1 cellular context compared by ENCODE assay signal in genomic region chr9:136840877-136841645, GRCh38.
TF ChIP-seq lines count a peak whose summit lies in the region.

No MANE protein-coding gene starts in this region.

TF ChIP-seq in HepG2, 621 proteins besides CTCF, POLR2A, EP300 and RAD21 (continued from another document and continues in another):
- no peak for TF ChIP-seq ARID5B (CRISPR knock-in tag; IDR thresholded peaks at IDR 0.05)
- TF ChIP-seq ZNF558 (CRISPR knock-in tag; IDR thresholded peaks at IDR 0.05; ENCODE audit: borderline replicate concordance): no peak
- TF ChIP-seq NFE2L2 (IDR thresholded peaks at IDR 0.05; ENCODE audit: low read length): no peak
- peak; percentile 11 for TF ChIP-seq CBX1 (IDR thresholded peaks at IDR 0.05; ENCODE audit: low read depth)
- peak; percentile 9; the same call in 1 of the 2 replicates for TF ChIP-seq NRL (CRISPR knock-in tag; IDR thresholded peaks at IDR 0.05; ENCODE audit: borderline replicate concordance)
- no peak for TF ChIP-seq E2F1 (CRISPR knock-in tag; IDR thresholded peaks at IDR 0.05)
- no peak for TF ChIP-seq ZNF839 (CRISPR knock-in tag; IDR thresholded peaks at IDR 0.05; ENCODE audit: borderline replicate concordance)
- no peak for TF ChIP-seq THAP7 (CRISPR knock-in tag; IDR thresholded peaks at IDR 0.05)
- TF ChIP-seq FOXJ3 (CRISPR knock-in tag; IDR thresholded peaks at IDR 0.05; ENCODE audit: borderline replicate concordance): no peak
- no peak for TF ChIP-seq PRDM15 (CRISPR knock-in tag; IDR thresholded peaks at IDR 0.05)
- no peak for TF ChIP-seq ATF7 (IDR thresholded peaks at IDR 0.05)
- TF ChIP-seq ATF7 (CRISPR knock-in tag; IDR thresholded peaks at IDR 0.05): no peak
- no peak for TF ChIP-seq ZBTB20 (CRISPR knock-in tag; IDR thresholded peaks at IDR 0.05; ENCODE audit: borderline replicate concordance, low read depth)
- TF ChIP-seq ZNF207 (IDR thresholded peaks at IDR 0.05; ENCODE audit: borderline replicate concordance): no peak
- TF ChIP-seq FIP1L1 (IDR thresholded peaks at IDR 0.05; ENCODE audit: borderline replicate concordance, insufficient read depth, low read depth, low read length): no peak
- TF ChIP-seq GLI4 (CRISPR knock-in tag; IDR thresholded peaks at IDR 0.05; ENCODE audit: borderline replicate concordance): no peak
- TF ChIP-seq POLR2AphosphoS2 (IDR thresholded peaks at IDR 0.05; ENCODE audit: low read depth, low read length): 0 out of 2 replicates have a peak, but pooled peaks have one; percentile 2
- TF ChIP-seq ZNF556 (CRISPR knock-in tag; IDR thresholded peaks at IDR 0.05; ENCODE audit: borderline replicate concordance): peak; percentile 93
- TF ChIP-seq KDM4B (CRISPR knock-in tag; IDR thresholded peaks at IDR 0.05): no peak
- no peak; the same call in 1 of the 2 replicates for TF ChIP-seq SAFB2 (CRISPR knock-in tag; IDR thresholded peaks at IDR 0.05; ENCODE audit: borderline replicate concordance, low read depth)
- TF ChIP-seq HNRNPLL (IDR thresholded peaks at IDR 0.05; ENCODE audit: low read depth, low read length, poor library complexity, severe bottlenecking): no peak
- TF ChIP-seq MXD1 (CRISPR knock-in tag; IDR thresholded peaks at IDR 0.05): no peak; the same call in 1 of the 2 replicates
- TF ChIP-seq ZNF12 (CRISPR knock-in tag; IDR thresholded peaks at IDR 0.05): no peak
- TF ChIP-seq HOXA9 (CRISPR knock-in tag; IDR thresholded peaks at IDR 0.05; ENCODE audit: borderline replicate concordance): peak; percentile 56; the same call in 1 of the 2 replicates
- no peak for TF ChIP-seq ZHX1 (CRISPR knock-in tag; IDR thresholded peaks at IDR 0.05; ENCODE audit: low read depth)
- no peak for TF ChIP-seq BRD4 (CRISPR knock-in tag; IDR thresholded peaks at IDR 0.05)
- no peak for TF ChIP-seq ZNF790 (CRISPR knock-in tag; IDR thresholded peaks at IDR 0.05; ENCODE audit: borderline replicate concordance)
- TF ChIP-seq SOX5 (CRISPR knock-in tag; IDR thresholded peaks at IDR 0.05; ENCODE audit: borderline replicate concordance): no peak
- no peak for TF ChIP-seq ATF6 (CRISPR knock-in tag; conservative IDR thresholded peaks at IDR 0.05)
- TF ChIP-seq TP53 (CRISPR knock-in tag; conservative IDR thresholded peaks at IDR 0.05): no peak
- no peak for TF ChIP-seq KAT2B (IDR thresholded peaks at IDR 0.05; ENCODE audit: borderline replicate concordance, low read depth, low read length)
- no peak for TF ChIP-seq TRIM22 (IDR thresholded peaks at IDR 0.05)
- TF ChIP-seq CREB1 (IDR thresholded peaks at IDR 0.05): no peak
- TF ChIP-seq CREB1 (CRISPR knock-in tag; IDR thresholded peaks at IDR 0.05): no peak
- no peak for TF ChIP-seq SNAPC4 (CRISPR knock-in tag; IDR thresholded peaks at IDR 0.05)
- no peak for TF ChIP-seq ZNF343 (CRISPR knock-in tag; IDR thresholded peaks at IDR 0.05)
- TF ChIP-seq ZFP37 (CRISPR knock-in tag; IDR thresholded peaks at IDR 0.05; ENCODE audit: borderline replicate concordance): no peak
- TF ChIP-seq RELA (CRISPR knock-in tag; IDR thresholded peaks at IDR 0.05): no peak
- TF ChIP-seq KLF11 (CRISPR knock-in tag; IDR thresholded peaks at IDR 0.05): no peak
- TF ChIP-seq FOXO1 (CRISPR knock-in tag; IDR thresholded peaks at IDR 0.05): no peak
- TF ChIP-seq ZNF274 (CRISPR knock-in tag; IDR thresholded peaks at IDR 0.05): 0 out of 2 replicates have a peak, but pooled peaks have one; percentile 28
- TF ChIP-seq ZNF547 (CRISPR knock-in tag; IDR thresholded peaks at IDR 0.05): peak; percentile 71; the same call in 1 of the 2 replicates
